ENCODE assay signal across 18 cellular contexts in the genomic region with DNA sequence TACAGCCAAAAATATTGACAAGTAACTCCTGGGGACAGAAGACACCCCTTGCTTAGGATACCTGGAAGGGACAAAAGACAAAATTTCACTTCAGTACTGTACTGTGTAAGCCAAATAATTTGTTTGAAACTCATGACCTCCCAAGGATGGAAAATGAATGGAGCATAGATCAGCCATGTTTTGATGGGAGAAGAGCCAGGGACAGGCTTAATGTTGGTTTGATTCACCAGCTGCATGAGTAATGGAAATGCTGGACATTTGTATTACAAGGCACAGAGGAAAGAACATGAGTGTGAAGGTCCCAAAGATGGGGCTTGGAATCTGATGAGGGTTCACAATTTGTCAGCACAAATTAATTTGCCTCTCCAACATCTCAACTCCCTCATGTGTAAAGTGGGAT.
DNase-seq lines count a peak whose midpoint lies in the region; ATAC-seq and TF ChIP-seq lines count a peak whose summit lies in the region.
"Had no signal": no experiment of that assay in that cellular context is flagged by ENCODE, and none has a peak within 500 bp of the region (broad histone marks: within the 10 kb centered on the region; RNA-seq: fewer than 3 reads in every experiment).

No MANE protein-coding gene starts in this region.

- H3K27me3 ChIP-seq in testis, result no peaks in the 10 kb centered on the region
- H3K27me3 ChIP-seq: foreskin keratinocyte had no signal

- TF ChIP-seq CTCF in astrocyte of the spinal cord (IDR thresholded peaks at IDR 0.05; ENCODE audit: low read depth, low read length) (no peak), foreskin fibroblast (IDR thresholded peaks at IDR 0.05; ENCODE audit: low read depth, low read length) (no peak), RWPE1 (conservative IDR thresholded peaks at IDR 0.05; ENCODE audit: low read depth) (no peak), testis (IDR thresholded peaks at IDR 0.05) (no peak)

- CTCF ChIA-PET in RWPE1 (lab: Yijun Ruan, JAX), result interaction anchor here (0.5 to 0.7 kb wide), 2 partner anchors 38 to 480 kb away, joined by 3 to 4 read pairs; no protein-coding TSS in a partner anchor

- H3K4me1 ChIP-seq in testis, result no peaks in the 10 kb centered on the region
- H3K4me1 ChIP-seq: foreskin keratinocyte had no signal

- TF ChIP-seq POLR2A in testis (IDR thresholded peaks at IDR 0.05), result no peak

- H3K27ac ChIP-seq in RWPE1 (no peak overlapping the region), testis (no peak overlapping the region)
- H3K27ac ChIP-seq: foreskin keratinocyte, spleen had no signal

- no peaks in the 10 kb centered on the region for H3K9me3 ChIP-seq in testis

- intact Hi-C loops in left ventricle myocardium superior (cut with micrococcal nuclease) (no loop called here), cardiac septum (cut with DNase I) (no loop called here), testis (cut with DNase I; ENCODE audit: low total_unique reads) (no loop called here)

- peak; percentile 57 for ATAC-seq in left ventricle myocardium superior
- ATAC-seq: activated CD8-positive, alpha-beta memory T cell treated with anti-CD3 and anti-CD28 coated beads, Interleukin-2, amount 10 ng/mL, durations not matched to agents 7 days and 5 days; foreskin keratinocyte; HepG2; WTC11 had no signal

- POLR2A ChIA-PET in RWPE1 (lab: Yijun Ruan, JAX; ENCODE audit: low non-redundant PET), result no interaction called here

- in situ Hi-C loops in astrocyte of the spinal cord (cut with HindIII; ENCODE audit: low sequenced_read_pairs), result no loop called here

- DNase-seq in left ventricle myocardium superior (no peak), cardiac septum (ENCODE audit: low spot score) (no peak), astrocyte of the spinal cord (ENCODE audit: low read depth, low spot score) (peak; percentile 90), foreskin fibroblast (peak; percentile 73 to 90), globus pallidus (ENCODE audit: low spot score) (no peak), 8988T (no peak), RWPE1 (ENCODE audit: low spot score) (no peak), testis (no peak)
- DNase-seq: activated CD8-positive, alpha-beta memory T cell treated with anti-CD3 and anti-CD28 coated beads, Interleukin-2, amount 10 ng/mL, durations not matched to agents 7 days and 5 days; activated naive CD4-positive, alpha-beta T cell treated with Interleukin-2 at 50 U/mL for 16 hours; foreskin keratinocyte; NCI-H1436; NCI-H2227 treated with DMSO at 0.1 percent for 48 hours; occipital lobe; spleen; substantia nigra had no signal

- H3K36me3 ChIP-seq in testis (ENCODE audit: low read depth, missing control alignments), result no peaks in the 10 kb centered on the region
- H3K36me3 ChIP-seq: spleen had no signal

- H3K4me3 ChIP-seq in astrocyte of the spinal cord (ENCODE audit: low read depth, low read length) (no peak overlapping the region), foreskin fibroblast (ENCODE audit: low read depth in 1 of 2, low read length in 2 of 2) (no peak overlapping the region), testis (no peak overlapping the region)
- H3K4me3 ChIP-seq: spleen had no signal

Comparison
In these comparisons a context has a peak if more than half of its experiments do, and no peak if none do; other contexts are left out.
1. DNase-seq: peak in astrocyte of the spinal cord (single experiment) and foreskin fibroblast (2 of 2); none in left ventricle myocardium superior (single experiment), cardiac septum (single experiment), globus pallidus (single experiment), 8988T (single experiment), RWPE1 (single experiment) and testis (single experiment).